11 cellular contexts compared by ENCODE assay signal in the genomic region with DNA sequence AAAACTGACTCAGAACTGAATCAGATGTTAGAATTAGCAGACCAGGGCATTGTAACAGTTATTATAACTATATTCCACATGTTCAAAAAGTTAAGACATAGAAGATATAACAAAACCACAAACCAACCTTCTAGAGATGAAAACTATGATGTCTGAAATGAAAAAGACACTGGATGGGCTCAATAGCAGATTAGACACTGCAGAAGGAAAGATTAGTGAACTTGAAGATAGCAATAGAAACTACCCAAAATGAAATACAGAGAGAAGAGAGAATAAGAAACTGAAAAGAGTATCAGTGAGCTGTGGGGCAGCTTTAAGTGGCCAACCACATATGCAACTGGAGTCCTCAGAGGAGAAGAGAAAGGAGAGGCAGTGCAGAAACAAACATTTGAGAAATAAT.
"Had no signal": no experiment of that assay in that cellular context is flagged by ENCODE, and none has a peak within 500 bp of the region (broad histone marks: within the 10 kb centered on the region; RNA-seq: fewer than 3 reads in every experiment).

No MANE protein-coding gene starts in this region.

- H3K4me2 ChIP-seq: GM23338 had no signal

- H3K27ac ChIP-seq: GM23248 had no signal

- H3K4me3 ChIP-seq: GM23248, GM23338, HAP-1 had no signal

- H3K4me1 ChIP-seq: HAP-1 had no signal

- H3K9me3 ChIP-seq: HAP-1 had no signal

- FAIRE-seq: H1, H54 had no signal

- H3K9ac ChIP-seq: GM23248 had no signal

- H3K36me3 ChIP-seq: HAP-1 had no signal

- ATAC-seq: GM23338, HCT116 had no signal

- H2AFZ ChIP-seq: GM23248, GM23338 had no signal

- DNase-seq: GM23248, GOT3, H7, H9, HCEC 1CT, HFFc6 had no signal
